Comparison of ENCODE assay signal across 8 cellular contexts in the genomic region with DNA sequence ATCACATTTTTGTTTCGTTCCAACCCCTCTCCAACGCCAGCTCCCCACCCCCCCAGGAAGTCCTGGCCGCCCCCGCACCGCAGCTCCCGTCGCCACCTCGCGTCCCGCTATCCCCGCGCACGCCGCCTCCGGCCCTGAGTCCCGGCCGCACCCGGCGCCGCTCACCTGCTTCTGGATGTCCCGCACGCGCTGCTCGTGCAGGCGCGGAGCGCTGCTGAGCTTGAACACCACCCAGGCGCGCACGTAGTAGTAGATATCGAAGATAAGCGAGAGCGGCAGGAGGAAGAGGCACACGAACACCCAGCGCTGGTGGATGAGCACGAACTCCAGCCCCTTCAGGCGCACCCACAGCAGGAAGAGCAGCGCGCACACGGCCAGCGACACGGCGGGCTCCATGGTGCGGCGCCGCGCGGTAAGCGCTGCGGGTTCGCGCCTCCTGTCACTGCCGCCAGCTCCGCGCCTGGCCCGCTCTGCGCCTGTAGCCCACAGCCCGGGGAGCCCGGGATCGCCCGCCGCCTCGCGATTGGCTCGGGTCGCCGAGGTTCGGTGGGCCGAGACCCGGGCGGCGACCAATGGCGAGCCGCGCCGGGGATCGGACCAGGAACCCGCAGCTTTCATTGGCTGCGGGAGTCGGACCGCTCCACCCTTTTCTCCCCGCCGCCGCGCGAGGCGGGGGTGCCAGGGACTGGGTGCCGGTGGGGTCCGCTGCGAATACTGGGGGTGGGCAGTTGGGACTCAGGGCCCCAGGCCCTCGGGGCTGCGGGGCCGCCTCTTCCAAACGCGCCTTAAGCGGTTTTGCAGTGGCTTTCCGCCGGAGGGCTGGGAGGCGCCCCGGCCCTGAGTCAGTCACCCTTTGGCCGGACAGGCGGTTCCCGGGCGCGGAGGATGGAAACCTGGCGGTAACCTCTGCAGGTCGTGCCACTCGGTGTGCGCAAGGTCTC. TPM values are rescaled to one million over a fixed set of nuclear protein-coding genes. Genes with fewer than 3 reads are reported as not detected.
DNase-seq lines count a peak whose midpoint lies in the region; ATAC-seq and TF ChIP-seq lines count a peak whose summit lies in the region.

A gene with protein sequence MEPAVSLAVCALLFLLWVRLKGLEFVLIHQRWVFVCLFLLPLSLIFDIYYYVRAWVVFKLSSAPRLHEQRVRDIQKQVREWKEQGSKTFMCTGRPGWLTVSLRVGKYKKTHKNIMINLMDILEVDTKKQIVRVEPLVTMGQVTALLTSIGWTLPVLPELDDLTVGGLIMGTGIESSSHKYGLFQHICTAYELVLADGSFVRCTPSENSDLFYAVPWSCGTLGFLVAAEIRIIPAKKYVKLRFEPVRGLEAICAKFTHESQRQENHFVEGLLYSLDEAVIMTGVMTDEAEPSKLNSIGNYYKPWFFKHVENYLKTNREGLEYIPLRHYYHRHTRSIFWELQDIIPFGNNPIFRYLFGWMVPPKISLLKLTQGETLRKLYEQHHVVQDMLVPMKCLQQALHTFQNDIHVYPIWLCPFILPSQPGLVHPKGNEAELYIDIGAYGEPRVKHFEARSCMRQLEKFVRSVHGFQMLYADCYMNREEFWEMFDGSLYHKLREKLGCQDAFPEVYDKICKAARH (minus strand): TSS at position 472 of the 941 bp plus-strand sequence. CDS start 76 bp downstream, at position 396.

- H3K9me3 Mint-ChIP-seq in naive thymus-derived CD4-positive, alpha-beta T cell, result no peaks in the 10 kb centered on the region

- H3K36me3 Mint-ChIP-seq in naive thymus-derived CD4-positive, alpha-beta T cell, result peaks cover 0 to 19% (median 5%) of the 10 kb centered on the region in 5 donors

- peak in 2 of 6 experiments; percentile 22 for TF ChIP-seq CTCF in Peyer's patch (IDR thresholded peaks at IDR 0.05)
- no peak for TF ChIP-seq CTCF in fibroblast of lung (conservative IDR thresholded peaks at IDR 0.05 in 1 of 2, IDR thresholded peaks at IDR 0.05 in 1 of 2; ENCODE audit: low read depth in 1 of 2, low read length in 2 of 2)

- H2AFZ ChIP-seq in fibroblast of lung (ENCODE audit: low read length), result peak within 1 kb of the TSS; percentile 86

- DNase-seq in DMS153 treated with DMSO at 0.1 percent for 48 hours (lab: John Stamatoyannopoulos, UW; ENCODE audit: unreplicated experiment) (peak; percentile 72), Peyer's patch (peak; percentile 70 to 93 (median 92)), fibroblast of lung (ENCODE audit: low read depth in 2 of 2) (peak; percentile 81)
- DNase-seq in activated T-helper 1 cell treated with anti-CD3 and anti-CD28 coated beads, Interleukin-2, amount 50 U/mL, for 16 hours (ENCODE audit: low read depth in 1 of 2, low spot score in 1 of 2), result peak; percentile 23 to 71
- peak; percentile 43 to 90 (median 58) for DNase-seq in naive thymus-derived CD4-positive, alpha-beta T cell
- DNase-seq in stimulated activated naive CD4-positive, alpha-beta T cell (lab: John Stamatoyannopoulos, UW), result peak; percentile 46 to 80 (median 58)

- peaks cover 39% of the 10 kb centered on the region for H3K36me3 ChIP-seq in HUES64 (ENCODE audit: insufficient read depth, low read length)
- H3K36me3 ChIP-seq in Peyer's patch, result peaks cover 0 to 6% (median 0%) of the 10 kb centered on the region in 3 donors
- H3K36me3 ChIP-seq in fibroblast of lung (ENCODE audit: control insufficient read depth, insufficient read depth, low read length), result peaks cover 9% of the 10 kb centered on the region
- H3K36me3 ChIP-seq in naive thymus-derived CD4-positive, alpha-beta T cell (ENCODE audit: control insufficient read depth in 2 of 3, insufficient read depth in 3 of 3, low read length in 3 of 3), result peaks cover 0 to 3% (median 0%) of the 10 kb centered on the region in 3 experiments

- H3K9me3 ChIP-seq in HUES64 (ENCODE audit: insufficient read depth, low read depth, low read length), result no peaks in the 10 kb centered on the region
- no peaks in the 10 kb centered on the region for H3K9me3 ChIP-seq in Peyer's patch
- no peaks in the 10 kb centered on the region for H3K9me3 ChIP-seq in fibroblast of lung (ENCODE audit: control insufficient read depth, insufficient read depth, low read depth, low read length)
- no peaks in the 10 kb centered on the region for H3K9me3 ChIP-seq in naive thymus-derived CD4-positive, alpha-beta T cell (ENCODE audit: control insufficient read depth in 2 of 3, low read length in 3 of 3)

- H3K4me3 ChIP-seq in HUES64 (ENCODE audit: low read length) (peak within 1 kb of the TSS; percentile 94), Peyer's patch (peak within 1 kb of the TSS; percentile 68 to 96 (median 83)), fibroblast of lung (replicated peaks in 1 of 4; ENCODE audit: control extremely low read depth in 1 of 4, insufficient read depth in 1 of 4, low read depth in 3 of 4, low read length in 4 of 4) (peak within 1 kb of the TSS; percentile 88 to 96 (median 91))
- H3K4me3 ChIP-seq in naive thymus-derived CD4-positive, alpha-beta T cell (ENCODE audit: low read length), result peak within 1 kb of the TSS; percentile 66

- peak within 1 kb of the TSS; percentile 89 for H3K4me2 ChIP-seq in fibroblast of lung (ENCODE audit: extremely low read depth, insufficient read depth, low read length)

- no peaks in the 10 kb centered on the region for H4K20me1 ChIP-seq in fibroblast of lung (ENCODE audit: control insufficient read depth, extremely low read depth, insufficient read depth, low read length)

- H3K27me3 Mint-ChIP-seq in naive thymus-derived CD4-positive, alpha-beta T cell, result peaks cover 0 to 18% (median 3%) of the 10 kb centered on the region in 5 donors

- ATAC-seq in GM21515 (IDR thresholded peaks at IDR 0.05; ENCODE audit: unreplicated experiment), result peak; percentile 92
- peak; percentile 93 for ATAC-seq in naive thymus-derived CD4-positive, alpha-beta T cell

- no peaks in the 10 kb centered on the region for H3K27me3 ChIP-seq in HUES64 (ENCODE audit: insufficient read depth, low read length)
- H3K27me3 ChIP-seq in Peyer's patch, result no peaks in the 10 kb centered on the region
- H3K27me3 ChIP-seq in fibroblast of lung (ENCODE audit: control insufficient read depth, insufficient read depth, low read length), result no peaks in the 10 kb centered on the region
- H3K27me3 ChIP-seq in naive thymus-derived CD4-positive, alpha-beta T cell (ENCODE audit: control insufficient read depth in 2 of 2, insufficient read depth in 2 of 2, low read length in 2 of 2), result no peaks in the 10 kb centered on the region

- POLR2A ChIA-PET in naive thymus-derived CD4-positive, alpha-beta T cell (lab: Charles Lee), result interaction anchor here (1.6 kb wide), 1 partner anchor 86 kb away, joined by 4 read pairs; a partner anchor contains a TSS

- H3K4me1 ChIP-seq in HUES64 (ENCODE audit: insufficient read depth, low read length) (peaks cover 24% of the 10 kb centered on the region), Peyer's patch (peaks cover 0 to 21% (median 2%) of the 10 kb centered on the region in 4 donors), fibroblast of lung (ENCODE audit: control insufficient read depth, extremely low read depth, insufficient read depth, low read length) (peaks cover 15% of the 10 kb centered on the region)
- peaks cover 0 to 11% of the 10 kb centered on the region in 2 donors for H3K4me1 ChIP-seq in naive thymus-derived CD4-positive, alpha-beta T cell (ENCODE audit: control insufficient read depth in 2 of 2, insufficient read depth in 2 of 2, low read length in 2 of 2)

- H3K9ac ChIP-seq in HUES64 (ENCODE audit: low read depth, low read length) (peak within 1 kb of the TSS; percentile 81), fibroblast of lung (ENCODE audit: insufficient read depth, low read length) (peak within 1 kb of the TSS; percentile 70)

- H3K4me1 Mint-ChIP-seq in naive thymus-derived CD4-positive, alpha-beta T cell, result peaks cover 13 to 55% (median 37%) of the 10 kb centered on the region in 7 donors

- CTCF ChIA-PET in naive thymus-derived CD4-positive, alpha-beta T cell (lab: Charles Lee), result no interaction called here

- under 1% methylated on average over 109 of the region's 109 CpGs for WGBS in HUES64

- peak within 1 kb of the TSS; percentile 25 to 89 (median 73) for H3K27ac Mint-ChIP-seq in naive thymus-derived CD4-positive, alpha-beta T cell

- peak; percentile 76 to 85 for TF ChIP-seq POLR2A in Peyer's patch (IDR thresholded peaks at IDR 0.05)

- H3K27ac ChIP-seq in HUES64 (ENCODE audit: low read depth, low read length) (peak within 1 kb of the TSS; percentile 66), Peyer's patch (peak within 1 kb of the TSS; percentile 50 to 87 (median 74)), fibroblast of lung (ENCODE audit: insufficient read depth, low read length) (peak within 1 kb of the TSS; percentile 65)
- H3K27ac ChIP-seq in naive thymus-derived CD4-positive, alpha-beta T cell (ENCODE audit: low read depth, low read length), result peak within 1 kb of the TSS; percentile 27

- intact Hi-C loops in naive thymus-derived CD4-positive, alpha-beta T cell (cut with micrococcal nuclease), result loop anchor here (1.0 to 5.0 kb wide), 5 partner anchors 85 to 399 kb away; a partner anchor contains a TSS

- peaks cover 38% of the 10 kb centered on the region for H3K79me2 ChIP-seq in fibroblast of lung (ENCODE audit: control insufficient read depth, insufficient read depth, low read length)

- peak within 1 kb of the TSS; percentile 89 to 99 (median 96) for H3K4me3 Mint-ChIP-seq in naive thymus-derived CD4-positive, alpha-beta T cell

RNA-seq across cellular contexts. Expression of the gene that starts here (rescaled TPM):
- 345 TPM for polyA plus RNA-seq in HUES64 (2013, experiment 1 of 2)
- 300 TPM for polyA plus RNA-seq in HUES64 (2013, experiment 2 of 2)
- total RNA-seq in Peyer's patch (100 to 1,000 TPM in 3 of 4 donors, 10 to 100 TPM in 1; 15.7 to 119 (median 110) TPM), fibroblast of lung (98.9 and 329 TPM in 2 replicates)
- polyA plus RNA-seq in fibroblast of lung, result 217 and 314 TPM in 2 replicates
- 225 and 293 TPM in 2 replicates for polyA plus RNA-seq in fibroblast of lung (2012)
- 1,689 and 1,763 TPM in 2 replicates for polyA minus RNA-seq in fibroblast of lung (ENCODE audit: low replicate concordance)
- total RNA-seq in naive thymus-derived CD4-positive, alpha-beta T cell, result 100 to 1,000 TPM in 1 of 5 experiments, 1 to 10 TPM in 4; 2.7 to 103 (median 8.3) TPM
- 1 to 10 TPM; 8.3 to 9.2 TPM for polyA plus RNA-seq in naive thymus-derived CD4-positive, alpha-beta T cell

Comparison
In these comparisons a context has a peak if more than half of its experiments do, and no peak if none do; other contexts are left out.
1. Peak in every context shown above with its lines: DNase-seq, ATAC-seq, H3K4me3 ChIP-seq and H3K27ac ChIP-seq.
2. RNA of the gene that starts here (polyA plus RNA-seq): 217 to 314 TPM in fibroblast of lung; 8.3 to 9.2 TPM in naive thymus-derived CD4-positive, alpha-beta T cell; every median in the first group is over 10 times any median in the second.